8 cellular contexts compared by ENCODE assay signal in the genomic region with DNA sequence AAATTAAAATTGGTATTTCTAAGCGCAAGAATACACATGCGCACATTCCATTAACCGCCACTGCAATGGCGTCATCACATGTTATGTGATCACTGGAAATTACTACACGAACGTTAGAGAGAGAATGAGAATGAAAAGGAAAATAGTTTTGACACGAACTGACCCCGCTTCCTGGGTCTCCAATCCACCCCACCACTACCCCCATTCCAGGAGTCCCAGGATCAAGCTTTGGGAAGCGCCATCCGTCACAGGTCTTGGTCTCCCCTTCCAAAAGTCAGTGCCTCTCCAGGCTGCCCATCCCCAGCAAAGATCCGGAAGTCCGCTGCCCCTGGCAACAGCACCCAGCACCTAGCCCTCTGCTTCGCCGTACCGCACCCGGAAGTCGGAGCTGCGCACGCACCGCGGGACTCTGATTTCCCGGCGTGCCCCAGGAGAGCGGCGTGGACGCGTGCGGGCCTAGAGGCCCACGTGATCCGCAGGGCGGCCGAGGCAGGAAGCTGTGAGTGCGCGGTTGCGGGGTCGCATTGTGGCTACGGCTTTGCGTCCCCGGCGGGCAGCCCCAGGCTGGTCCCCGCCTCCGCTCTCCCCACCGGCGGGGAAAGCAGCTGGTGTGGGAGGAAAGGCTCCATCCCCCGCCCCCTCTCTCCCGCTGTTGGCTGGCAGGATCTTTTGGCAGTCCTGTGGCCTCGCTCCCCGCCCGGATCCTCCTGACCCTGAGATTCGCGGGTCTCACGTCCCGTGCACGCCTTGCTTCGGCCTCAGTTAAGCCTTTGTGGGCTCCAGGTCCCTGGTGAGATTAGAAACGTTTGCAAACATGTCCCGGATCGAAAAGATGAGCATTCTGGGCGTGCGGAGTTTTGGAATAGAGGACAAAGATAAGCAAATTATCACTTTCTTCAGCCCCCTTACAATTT.
A peak's percentile ranks its signal among the peaks of the same experiment; 100 is the strongest.
DNase-seq lines count a peak whose midpoint lies in the region; ATAC-seq lines count a peak whose summit lies in the region.

A gene (plus strand): TSS at position 467 of the 914 bp plus-strand sequence. CDS start 348 bp downstream, at position 815.

- DNase-seq in NCI-H2081 (lab: John Stamatoyannopoulos, UW) (peak; percentile 83 to 91), T1000 (lab: John Stamatoyannopoulos, UW) (peak; percentile 81), astrocyte of the hippocampus (ENCODE audit: low read depth, low spot score) (peak; percentile 95), hippocampal formation (lab: John Stamatoyannopoulos, UW) (peak; percentile 72 to 85), retina (peak; percentile 95), OCI-M2 (lab: John Stamatoyannopoulos, UW; ENCODE audit: unreplicated experiment) (no peak)

- peak; percentile 99 for ATAC-seq in GM18511 (IDR thresholded peaks at IDR 0.05; ENCODE audit: unreplicated experiment)
- ATAC-seq in HG03025 (IDR thresholded peaks at IDR 0.05; ENCODE audit: low FRiP score, unreplicated experiment): peak; percentile 99
